ENCODE assay signal across 8 cellular contexts in genomic region chr5:67003373-67003905, GRCh38.
A peak's percentile ranks its signal among the peaks of the same experiment; 100 is the strongest.
DNase-seq lines count a peak whose midpoint lies in the region; ATAC-seq and TF ChIP-seq lines count a peak whose summit lies in the region.

No MANE protein-coding gene starts in this region.

- peak overlapping the region; percentile 64 for H3K4me3 Mint-ChIP-seq in T-helper 1 cell treated with Interleukin-12 subunit alpha and Interleukin-12 subunit beta and Interleukin-4 antibody, amounts not matched to agents 30 μg/mL and 1 μg/mL, for 36 hours
- H3K4me3 Mint-ChIP-seq in activated CD8-positive, alpha-beta T cell treated with anti-CD3 and anti-CD28 coated beads for 36 hours = peak overlapping the region; percentile 80

- peaks cover 22% of the 10 kb centered on the region for H3K36me3 Mint-ChIP-seq in T-helper 1 cell treated with Interleukin-12 subunit alpha and Interleukin-12 subunit beta and Interleukin-4 antibody, amounts not matched to agents 30 μg/mL and 1 μg/mL, for 36 hours (ENCODE audit: low read depth)
- no peaks in the 10 kb centered on the region for H3K36me3 Mint-ChIP-seq in activated CD8-positive, alpha-beta T cell treated with anti-CD3 and anti-CD28 coated beads for 36 hours (ENCODE audit: low read depth)

- H3K4me1 ChIP-seq in iPS-15b (ENCODE audit: control insufficient read depth, insufficient read depth, low read length) = peaks cover 6% of the 10 kb centered on the region
- peaks cover 14 to 49% (median 37%) of the 10 kb centered on the region in 4 donors for H3K4me1 ChIP-seq in stomach

- peak overlapping the region; percentile 52 for H3K27ac Mint-ChIP-seq in T-helper 1 cell treated with Interleukin-12 subunit alpha and Interleukin-12 subunit beta and Interleukin-4 antibody, amounts not matched to agents 30 μg/mL and 1 μg/mL, for 36 hours
- H3K27ac Mint-ChIP-seq in activated CD8-positive, alpha-beta T cell treated with anti-CD3 and anti-CD28 coated beads for 36 hours = peak overlapping the region; percentile 55

- intact Hi-C loops in activated CD8-positive, alpha-beta T cell treated with anti-CD3 and anti-CD28 coated beads for 36 hours (cut with micrococcal nuclease) = loop anchor here (10.0 kb wide), 2 partner anchors 151 to 201 kb away; no protein-coding TSS in a partner anchor
- intact Hi-C loops in stomach (cut with DNase I; ENCODE audit: low total_unique reads) = no loop called here

- H3K9me3 ChIP-seq in iPS-15b (ENCODE audit: control insufficient read depth, insufficient read depth, low read length) (no peaks in the 10 kb centered on the region), stomach (no peaks in the 10 kb centered on the region)

- peak overlapping the region; percentile 41 for H3K9ac ChIP-seq in iPS-15b (ENCODE audit: low read depth, low read length)

- H3K4me3 ChIP-seq in iPS-15b (ENCODE audit: low read depth, low read length) = peak overlapping the region; percentile 78
- H3K4me3 ChIP-seq in stomach = peak overlapping the region; percentile 51 to 62 (median 59)

- no peak for TF ChIP-seq EP300 in stomach (IDR thresholded peaks at IDR 0.05)

- 19 to 22% (median 20%) methylated on average over 6 of the region's 6 CpGs for WGBS in stomach, 5 donors

- DNase-seq in T-helper 1 cell (no peak), stomach (no peak), NCI-H2171 treated with DMSO at 0.1 percent for 48 hours (lab: John Stamatoyannopoulos, UW) (no peak)
- DNase-seq in activated CD8-positive, alpha-beta T cell treated with anti-CD3 and anti-CD28 coated beads for 36 hours = no peak

- H3K27ac ChIP-seq in stomach = peak overlapping the region; percentile 81 to 94 (median 89)

- ATAC-seq in activated CD8-positive, alpha-beta T cell treated with anti-CD3 and anti-CD28 coated beads for 36 hours = no peak
- ATAC-seq in GM21619 (IDR thresholded peaks at IDR 0.05; ENCODE audit: unreplicated experiment) = no peak
- ATAC-seq in HG03457 (IDR thresholded peaks at IDR 0.05; ENCODE audit: unreplicated experiment) = no peak

- H3K36me3 ChIP-seq in iPS-15b (ENCODE audit: control insufficient read depth, insufficient read depth, low read length) (no peaks in the 10 kb centered on the region), stomach (no peaks in the 10 kb centered on the region)

- peaks cover 19% of the 10 kb centered on the region for H3K27me3 ChIP-seq in iPS-15b (ENCODE audit: control insufficient read depth, insufficient read depth, low read length)
- no peaks in the 10 kb centered on the region for H3K27me3 ChIP-seq in stomach

- H3K4me1 Mint-ChIP-seq in T-helper 1 cell treated with Interleukin-12 subunit alpha and Interleukin-12 subunit beta and Interleukin-4 antibody, amounts not matched to agents 30 μg/mL and 1 μg/mL, for 36 hours (ENCODE audit: low read depth) = peaks cover 50% of the 10 kb centered on the region
- peaks cover 50% of the 10 kb centered on the region for H3K4me1 Mint-ChIP-seq in activated CD8-positive, alpha-beta T cell treated with anti-CD3 and anti-CD28 coated beads for 36 hours (ENCODE audit: low read depth)

- CTCF ChIA-PET in activated CD8-positive, alpha-beta T cell treated with anti-CD3 and anti-CD28 coated beads for 36 hours (lab: Charles Lee) = interaction anchor here (1.0 to 1.6 kb wide), 4 partner anchors 13 to 96 kb away, joined by 3 read pairs; no protein-coding TSS in a partner anchor

- TF ChIP-seq POLR2A in stomach (IDR thresholded peaks at IDR 0.05) = no peak

- H3K9me3 Mint-ChIP-seq in T-helper 1 cell treated with Interleukin-12 subunit alpha and Interleukin-12 subunit beta and Interleukin-4 antibody, amounts not matched to agents 30 μg/mL and 1 μg/mL, for 36 hours = no peaks in the 10 kb centered on the region
- H3K9me3 Mint-ChIP-seq in activated CD8-positive, alpha-beta T cell treated with anti-CD3 and anti-CD28 coated beads for 36 hours = no peaks in the 10 kb centered on the region

- POLR2A ChIA-PET in activated CD8-positive, alpha-beta T cell treated with anti-CD3 and anti-CD28 coated beads for 36 hours (lab: Charles Lee) = interaction anchor here (1.4 kb wide), 1 partner anchor 14 kb away, joined by 6 read pairs; no protein-coding TSS in a partner anchor

- no peaks in the 10 kb centered on the region for H3K27me3 Mint-ChIP-seq in T-helper 1 cell treated with Interleukin-12 subunit alpha and Interleukin-12 subunit beta and Interleukin-4 antibody, amounts not matched to agents 30 μg/mL and 1 μg/mL, for 36 hours (ENCODE audit: low read depth)
- H3K27me3 Mint-ChIP-seq in activated CD8-positive, alpha-beta T cell treated with anti-CD3 and anti-CD28 coated beads for 36 hours = no peaks in the 10 kb centered on the region

- no peak for TF ChIP-seq CTCF in activated CD8-positive, alpha-beta T cell treated with anti-CD3 and anti-CD28 coated beads for 36 hours (IDR thresholded peaks at IDR 0.05)
- no peak for TF ChIP-seq CTCF in stomach (IDR thresholded peaks at IDR 0.05)
